ENCODE assay signal across 10 cellular contexts in genomic region chr18:8673276-8674209, GRCh38. TPM values are rescaled to one million over a fixed set of nuclear protein-coding genes. Genes with fewer than 3 reads are reported as not detected.
DNase-seq lines count a peak whose midpoint lies in the region; ATAC-seq, FAIRE-seq and TF ChIP-seq lines count a peak whose summit lies in the region.
"Had no signal": no experiment of that assay in that cellular context is flagged by ENCODE, and none has a peak within 500 bp of the region (broad histone marks: within the 10 kb centered on the region; RNA-seq: fewer than 3 reads in every experiment).

No MANE protein-coding gene starts in this region.

- no peak for TF ChIP-seq CTCF in PC-9 (conservative IDR thresholded peaks at IDR 0.05)
- no peak for TF ChIP-seq CTCF in MCF 10A (IDR thresholded peaks at IDR 0.05; ENCODE audit: unreplicated experiment)

- peak overlapping the region; percentile 45 for H3K4me2 ChIP-seq in PC-9

- no peaks in the 10 kb centered on the region for H3K27me3 Mint-ChIP-seq in MCF 10A (ENCODE audit: insufficient read depth, unreplicated experiment)

- H3K9me3 ChIP-seq in PC-9 (ENCODE audit: insufficient read depth, low read depth) = no peaks in the 10 kb centered on the region; the same call in 1 of the 2 replicates

- H4K20me1 ChIP-seq in PC-9 (ENCODE audit: insufficient read depth) = no peaks in the 10 kb centered on the region

- H3K79me2 ChIP-seq in PC-9 (ENCODE audit: low read depth) = no peaks in the 10 kb centered on the region

- H2AFZ ChIP-seq in PC-9 = 0 out of 2 replicates have a peak overlapping the region, but pooled peaks have one; percentile 36

- POLR2A ChIA-PET in PC-9 (lab: Charles Lee; ENCODE audit: unreplicated experiment) = no interaction called here
- POLR2A ChIA-PET in MCF 10A (lab: Yijun Ruan, JAX) = interaction anchor here (0.7 to 2.0 kb wide), 4 partner anchors 12 to 465 kb away, joined by 3 to 11 read pairs (median 3); no protein-coding TSS in a partner anchor

- peak; percentile 91 for ATAC-seq in GM19455 (IDR thresholded peaks at IDR 0.05; ENCODE audit: unreplicated experiment)
- peak; percentile 78 for ATAC-seq in HG02981 (IDR thresholded peaks at IDR 0.05; ENCODE audit: unreplicated experiment)

- BruUV-seq in PC-9 (replicated peaks; lab: Mats Ljungman, UMichigan) (no TSS peak), MCF 10A (replicated peaks; lab: Mats Ljungman, UMichigan) (no TSS peak)

- no peaks in the 10 kb centered on the region for H3K27me3 ChIP-seq in PC-9 (ENCODE audit: insufficient read depth, low read depth)

- intact Hi-C loops in PC-9 (cut with micrococcal nuclease; ENCODE audit: unreplicated experiment) (no loop called here), MCF 10A (cut with micrococcal nuclease) (no loop called here)

- no peaks in the 10 kb centered on the region for H3K4me1 Mint-ChIP-seq in MCF 10A (ENCODE audit: insufficient read depth, unreplicated experiment)

- H3K9me3 Mint-ChIP-seq in MCF 10A (ENCODE audit: unreplicated experiment) = peaks cover 6% of the 10 kb centered on the region

- H3K4me3 ChIP-seq in GM08714 (ENCODE audit: low read length) (peak overlapping the region; percentile 6; the same call in 1 of the 2 replicates), PC-9 (no peak overlapping the region)

- H3K27ac Mint-ChIP-seq in MCF 10A (ENCODE audit: low read depth, unreplicated experiment) = no peak overlapping the region

- no peak overlapping the region for H3K4me3 Mint-ChIP-seq in MCF 10A (ENCODE audit: unreplicated experiment)

- H3K36me3 ChIP-seq in PC-9 (ENCODE audit: low read depth) = no peaks in the 10 kb centered on the region

- FAIRE-seq in HTR-8/SVneo (lab: Jason Lieb, UNC) = no peak
- FAIRE-seq: GM18507 had no signal

- H3K4me1 ChIP-seq in PC-9 (replicated peaks; ENCODE audit: insufficient read depth) = peaks cover 32% of the 10 kb centered on the region

- H3K9me2 ChIP-seq in PC-9 (ENCODE audit: insufficient read depth) = no peaks in the 10 kb centered on the region

- H3F3A ChIP-seq in PC-9 (ENCODE audit: insufficient read depth, low read depth) = peaks cover 21% of the 10 kb centered on the region; the same call in 1 of the 2 replicates

- H3K27ac ChIP-seq in PC-9 = peak overlapping the region; percentile 27; the same call in 1 of the 2 replicates

- H3K36me3 Mint-ChIP-seq in MCF 10A (ENCODE audit: insufficient read depth, unreplicated experiment) = no peaks in the 10 kb centered on the region

- CTCF ChIA-PET in PC-9 (lab: Charles Lee) = no interaction called here
- CTCF ChIA-PET in MCF 10A (lab: Yijun Ruan, JAX) = interaction anchor here (1.8 to 2.2 kb wide), 2 partner anchors 310 to 314 kb away, joined by 10 to 11 read pairs; no protein-coding TSS in a partner anchor

- DNase-seq in PC-9 = peak in 1 of 2 experiments; percentile 54
- no peak for DNase-seq in MCF 10A (ENCODE audit: unreplicated experiment)
- DNase-seq in anterior cingulate cortex (lab: John Stamatoyannopoulos, UW) = no peak
- no peak for DNase-seq in HTR-8/SVneo (ENCODE audit: insufficient read length, low spot score)
- no peak for DNase-seq in D341Med (ENCODE audit: low spot score)
- DNase-seq: stimulated activated CD4-positive, alpha-beta T cell treated with anti-CD3 and anti-CD28 coated beads, Interleukin-4, amount 100 ng/mL, for 24 hours had no signal

RNA-seq across cellular contexts. Expression of gene MTCL1, which starts 31.8 kb away (rescaled TPM):
- total RNA-seq in PC-9 (2021) (29.6 and 30.0 TPM in 2 replicates), MCF 10A (2022) (11.6 and 19.8 TPM in 2 replicates)
